Comparison of ENCODE assay signal across 9 cellular contexts in the genomic region with DNA sequence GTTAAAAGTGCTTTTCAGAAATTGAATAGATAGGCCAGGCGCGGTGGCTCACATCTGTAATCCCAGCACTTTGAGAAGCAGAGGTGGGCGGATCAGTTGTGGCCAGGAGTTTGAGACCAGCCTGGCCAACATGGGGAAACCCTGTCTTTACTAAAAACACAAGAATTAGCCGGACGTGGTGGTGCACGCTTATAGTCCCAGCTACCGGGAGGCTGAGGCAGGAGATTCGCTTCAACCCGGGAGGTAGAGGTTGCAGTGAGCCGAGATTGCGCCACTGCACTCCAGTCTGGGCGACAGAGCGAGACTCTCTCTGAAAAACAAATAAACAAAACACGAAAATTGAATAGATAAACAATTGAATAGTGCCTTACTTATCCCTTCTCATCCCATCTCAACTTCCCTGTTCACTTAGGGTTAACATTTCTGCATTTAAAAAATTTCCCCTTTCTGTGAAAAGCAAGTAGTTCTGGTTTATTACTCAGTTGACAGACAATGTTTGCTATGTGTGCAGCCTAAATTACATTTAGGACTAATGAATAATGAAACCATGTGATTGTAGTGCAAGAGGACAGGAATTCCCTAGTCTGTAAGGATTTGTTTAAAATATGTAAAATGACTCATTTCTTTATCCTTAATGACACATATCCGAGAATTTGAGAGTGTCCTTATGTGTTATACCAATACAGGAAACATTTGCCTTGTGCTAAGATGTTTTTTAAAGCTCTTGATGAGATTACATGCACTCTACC. TPM values are rescaled to one million over a fixed set of nuclear protein-coding genes. Genes with fewer than 3 reads are reported as not detected.
A peak's percentile ranks its signal among the peaks of the same experiment; 100 is the strongest.
DNase-seq lines count a peak whose midpoint lies in the region; ATAC-seq and TF ChIP-seq lines count a peak whose summit lies in the region.
"Had no signal": no experiment of that assay in that cellular context is flagged by ENCODE, and none has a peak within 500 bp of the region (broad histone marks: within the 10 kb centered on the region; RNA-seq: fewer than 3 reads in every experiment).

No MANE protein-coding gene starts in this region.

- CTCF ChIA-PET in Panc1 (lab: Charles Lee) = no interaction called here

- in situ Hi-C loops in Panc1 (cut with HindIII; ENCODE audit: low pct_unique_long_range_greater_than_20kb, low sequenced_read_pairs) = no loop called here

- peaks cover 43% of the 10 kb centered on the region for H3K4me1 Mint-ChIP-seq in activated T-cell treated with anti-CD3 and anti-CD28 coated beads, Interleukin-2, amount 50 U/mL, for 4 hours (ENCODE audit: low read depth)

- no peaks in the 10 kb centered on the region for H3K27me3 ChIP-seq in Panc1 (ENCODE audit: control insufficient read depth, insufficient read depth, low read length)
- H3K27me3 ChIP-seq: BLaER1 had no signal

- peaks cover 5% of the 10 kb centered on the region; the same call in 1 of the 2 replicates for H3K9me3 ChIP-seq in Panc1 (ENCODE audit: control insufficient read depth, insufficient read depth, low read depth, low read length)

- H3K4me3 Mint-ChIP-seq in activated T-cell treated with anti-CD3 and anti-CD28 coated beads, Interleukin-2, amount 50 U/mL, for 4 hours = no peak overlapping the region

- H3K9me3 Mint-ChIP-seq in activated T-cell treated with anti-CD3 and anti-CD28 coated beads, Interleukin-2, amount 50 U/mL, for 4 hours = peaks cover 5% of the 10 kb centered on the region

- H3K4me1 ChIP-seq in Panc1 (ENCODE audit: control insufficient read depth, insufficient read depth, low read length) = peaks cover 27% of the 10 kb centered on the region

- H3K4me3 ChIP-seq in Panc1 (ENCODE audit: low read depth in 2 of 2, low read length in 2 of 2) = peak overlapping the region; percentile 3 to 37; a peak in 3 of 4 replicates
- H3K4me3 ChIP-seq: BLaER1 had no signal

- POLR2A ChIA-PET in Panc1 (lab: Charles Lee) = no interaction called here

- H3K36me3 ChIP-seq in Panc1 (ENCODE audit: control insufficient read depth, insufficient read depth, low read length) = no peaks in the 10 kb centered on the region

- BruUV-seq in Panc1 (replicated peaks; lab: Mats Ljungman, UMichigan) = no TSS peak

- DNase-seq in activated T-cell treated with anti-CD3 and anti-CD28 coated beads, Interleukin-2, amount 50 U/mL, for 4 hours = no peak
- DNase-seq in activated T-cell treated with anti-CD3 and anti-CD28 coated beads for 4 hours = no peak
- DNase-seq in Panc1 (ENCODE audit: low read depth, low spot score) = peak; percentile 95
- peak; percentile 81 for DNase-seq in fibroblast of peridontal ligament (ENCODE audit: extremely low read depth)
- DNase-seq in stromal cell of bone marrow (ENCODE audit: low read depth) = peak; percentile 63
- no peak for DNase-seq in NOMO-1 (lab: John Stamatoyannopoulos, UW; ENCODE audit: unreplicated experiment in 2 of 2)
- no peak for DNase-seq in NCI-H69 (lab: John Stamatoyannopoulos, UW)

- no peaks in the 10 kb centered on the region for H3K27me3 Mint-ChIP-seq in activated T-cell treated with anti-CD3 and anti-CD28 coated beads, Interleukin-2, amount 50 U/mL, for 4 hours (ENCODE audit: low read depth)

- no peak for TF ChIP-seq CTCF in Panc1 (IDR thresholded peaks at IDR 0.05)

- peak; percentile 37 to 77 for ATAC-seq in activated T-cell treated with anti-CD3 and anti-CD28 coated beads, Interleukin-2, amount 50 U/mL, for 4 hours
- peak; percentile 75 for ATAC-seq in Panc1
- ATAC-seq in GM19328 (IDR thresholded peaks at IDR 0.05; ENCODE audit: unreplicated experiment) = no peak

- intact Hi-C loops in Panc1 (cut with micrococcal nuclease; ENCODE audit: unreplicated experiment) = no loop called here

- peak overlapping the region; percentile 58 for H3K27ac ChIP-seq in Panc1 (ENCODE audit: low read length)
- H3K27ac ChIP-seq: BLaER1 had no signal

- H3K36me3 Mint-ChIP-seq in activated T-cell treated with anti-CD3 and anti-CD28 coated beads, Interleukin-2, amount 50 U/mL, for 4 hours (ENCODE audit: insufficient read depth) = peaks cover 6% of the 10 kb centered on the region

RNA-seq across cellular contexts. Expression of a gene that starts 6.0 kb away (rescaled TPM):
- 10 to 100 TPM; 11.4 to 12.4 (median 11.9) TPM for total RNA-seq in activated T-cell treated with anti-CD3 and anti-CD28 coated beads, Interleukin-2, amount 50 U/mL, for 4 hours
- 23.6 TPM for total RNA-seq in Panc1 (2021; ENCODE audit: unreplicated experiment)
- 11.1 TPM for polyA plus RNA-seq in Panc1 (2012; ENCODE audit: insufficient read length)

RNA-seq across cellular contexts. Expression of a gene that starts 23.5 kb away (rescaled TPM):
- total RNA-seq in activated T-cell treated with anti-CD3 and anti-CD28 coated beads, Interleukin-2, amount 50 U/mL, for 4 hours = not detected
- total RNA-seq in Panc1 (2021; ENCODE audit: unreplicated experiment) = 0.15 TPM
- polyA plus RNA-seq in Panc1 (2012; ENCODE audit: insufficient read length) = 0.34 TPM

Comparison
In these comparisons a context has a peak if more than half of its experiments do, and no peak if none do; other contexts are left out.
1. DNase-seq: peak in Panc1 (single experiment), fibroblast of peridontal ligament (single experiment) and stromal cell of bone marrow (single experiment); none in activated T-cell treated with anti-CD3 and anti-CD28 coated beads, Interleukin-2, amount 50 U/mL, for 4 hours (single experiment), activated T-cell treated with anti-CD3 and anti-CD28 coated beads for 4 hours (single experiment), NOMO-1 (0 of 2) and NCI-H69 (single experiment).